In the genomic region with DNA sequence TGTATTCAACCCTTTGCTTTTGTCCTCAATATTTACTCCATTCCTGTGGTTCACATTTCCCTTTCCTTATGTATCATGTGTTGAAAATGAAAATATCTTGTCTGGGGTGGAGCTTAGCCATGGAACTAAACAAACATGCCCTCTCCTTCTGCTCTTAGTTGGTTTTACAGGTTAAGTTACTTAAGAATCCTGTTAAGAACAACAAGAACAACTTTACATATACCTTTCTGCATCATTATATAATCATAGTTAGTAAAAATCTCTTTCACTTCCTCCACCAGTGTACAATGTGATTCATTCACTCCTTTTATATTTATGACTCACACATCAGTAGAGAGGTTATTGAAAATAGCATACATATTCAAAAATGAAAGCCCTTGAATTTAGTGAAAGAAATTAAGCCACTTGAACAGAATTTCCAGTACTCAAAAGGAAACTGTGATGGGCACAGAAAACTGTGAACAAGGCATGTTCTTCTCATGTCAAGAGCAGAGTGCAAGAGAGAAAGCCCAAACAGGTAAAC, we compare ENCODE assay signal across 9 cellular contexts.
DNase-seq lines count a peak whose midpoint lies in the region; ATAC-seq and TF ChIP-seq lines count a peak whose summit lies in the region.
"Had no signal": no experiment of that assay in that cellular context is flagged by ENCODE, and none has a peak within 500 bp of the region (broad histone marks: within the 10 kb centered on the region; RNA-seq: fewer than 3 reads in every experiment).

No MANE protein-coding gene starts in this region.

- ATAC-seq in GM19467 (IDR thresholded peaks at IDR 0.05; ENCODE audit: unreplicated experiment) (peak; percentile 72), HG03439 (IDR thresholded peaks at IDR 0.05; ENCODE audit: unreplicated experiment) (peak; percentile 90), T-cell (replicated peaks in 1 of 4) (no peak)

- H3K4me1 Mint-ChIP-seq in endodermal cell (no peaks in the 10 kb centered on the region), endothelial cell (ENCODE audit: unreplicated experiment) (no peaks in the 10 kb centered on the region), T-cell (no peaks in the 10 kb centered on the region)

- CTCF ChIA-PET in T-cell (lab: Charles Lee), result no interaction called here

- H3K27me3 ChIP-seq in endodermal cell (ENCODE audit: control insufficient read depth, insufficient read depth, low read length, poor library complexity, severe bottlenecking), result no peaks in the 10 kb centered on the region
- no peaks in the 10 kb centered on the region for H3K27me3 ChIP-seq in testis

- no peaks in the 10 kb centered on the region for H3K27me3 Mint-ChIP-seq in endodermal cell (ENCODE audit: insufficient read depth)
- H3K27me3 Mint-ChIP-seq in endothelial cell (ENCODE audit: unreplicated experiment), result no peaks in the 10 kb centered on the region
- no peaks in the 10 kb centered on the region for H3K27me3 Mint-ChIP-seq in T-cell
- H3K27me3 Mint-ChIP-seq: naive B cell had no signal

- H3K36me3 ChIP-seq in endodermal cell (ENCODE audit: control insufficient read depth, insufficient read depth, low read length), result no peaks in the 10 kb centered on the region
- no peaks in the 10 kb centered on the region for H3K36me3 ChIP-seq in testis (ENCODE audit: low read depth, missing control alignments)

- intact Hi-C loops in testis (cut with DNase I; ENCODE audit: low total_unique reads), result no loop called here

- no peak overlapping the region for H3K9ac ChIP-seq in endodermal cell (ENCODE audit: extremely low read depth, low read length, poor library complexity, severe bottlenecking)

- no peak overlapping the region for H3K27ac ChIP-seq in endodermal cell (ENCODE audit: low read depth, low read length)
- no peak overlapping the region for H3K27ac ChIP-seq in testis

- POLR2A ChIA-PET in T-cell (lab: Charles Lee), result no interaction called here

- peaks cover 21% of the 10 kb centered on the region for H3K36me3 Mint-ChIP-seq in endodermal cell (ENCODE audit: low read depth)
- H3K36me3 Mint-ChIP-seq in endothelial cell (ENCODE audit: low read depth, unreplicated experiment), result no peaks in the 10 kb centered on the region
- peaks cover 74% of the 10 kb centered on the region for H3K36me3 Mint-ChIP-seq in T-cell

- no peak for TF ChIP-seq CTCF in endodermal cell (conservative IDR thresholded peaks at IDR 0.05)
- TF ChIP-seq CTCF in endothelial cell (IDR thresholded peaks at IDR 0.05; ENCODE audit: unreplicated experiment), result no peak
- no peak for TF ChIP-seq CTCF in testis (IDR thresholded peaks at IDR 0.05)

- H3K27ac Mint-ChIP-seq in endodermal cell (peak overlapping the region; percentile 56), endothelial cell (ENCODE audit: unreplicated experiment) (no peak overlapping the region), T-cell (no peak overlapping the region)

- peaks cover 18% of the 10 kb centered on the region for H3K9me3 Mint-ChIP-seq in endodermal cell
- H3K9me3 Mint-ChIP-seq in endothelial cell (ENCODE audit: unreplicated experiment), result no peaks in the 10 kb centered on the region
- H3K9me3 Mint-ChIP-seq in T-cell, result peaks cover 0 to 18% (median 4%) of the 10 kb centered on the region in 3 donors

- H3K4me1 ChIP-seq in endodermal cell (ENCODE audit: control insufficient read depth, insufficient read depth, low read length) (no peaks in the 10 kb centered on the region), testis (no peaks in the 10 kb centered on the region)

- H3K4me3 ChIP-seq in endodermal cell (ENCODE audit: low read length) (no peak overlapping the region), testis (no peak overlapping the region)

- DNase-seq in DMS53 treated with DMSO at 0.1 percent for 48 hours (lab: John Stamatoyannopoulos, UW; ENCODE audit: unreplicated experiment) (peak; percentile 70), endodermal cell (no peak), endothelial cell (ENCODE audit: low spot score) (no peak), hippocampal formation (lab: John Stamatoyannopoulos, UW) (no peak), T-cell (no peak), testis (no peak)
- DNase-seq: naive B cell had no signal

- H3K9me3 ChIP-seq in endodermal cell (ENCODE audit: control insufficient read depth, low read length), result no peaks in the 10 kb centered on the region
- H3K9me3 ChIP-seq in testis, result no peaks in the 10 kb centered on the region

- H3K4me3 Mint-ChIP-seq in endodermal cell (no peak overlapping the region), endothelial cell (ENCODE audit: unreplicated experiment) (no peak overlapping the region), T-cell (no peak overlapping the region)
- H3K4me3 Mint-ChIP-seq: naive B cell had no signal

- TF ChIP-seq POLR2A in testis (IDR thresholded peaks at IDR 0.05), result no peak

Comparison
In these comparisons a context has a peak if more than half of its experiments do, and no peak if none do; other contexts are left out.
1. ATAC-seq: peak in GM19467 (single experiment) and HG03439 (single experiment); none in T-cell (0 of 4).